21 cellular contexts compared by ENCODE assay signal in genomic region chr14:34501004-34501580, GRCh38. TPM values are rescaled to one million over a fixed set of nuclear protein-coding genes. Genes with fewer than 3 reads are reported as not detected.
A peak's percentile ranks its signal among the peaks of the same experiment; 100 is the strongest.
DNase-seq lines count a peak whose midpoint lies in the region; ATAC-seq, FAIRE-seq and TF ChIP-seq lines count a peak whose summit lies in the region.
"Had no signal": no experiment of that assay in that cellular context is flagged by ENCODE, and none has a peak within 500 bp of the region (broad histone marks: within the 10 kb centered on the region; RNA-seq: fewer than 3 reads in every experiment).

No MANE protein-coding gene starts in this region.

- no peak for TF ChIP-seq POLR2A in HepG2 (IDR thresholded peaks at IDR 0.05; ENCODE audit: insufficient read depth in 1 of 2, low read depth in 2 of 2, low read length in 2 of 2)
- no peak for TF ChIP-seq POLR2A in right lobe of liver (IDR thresholded peaks at IDR 0.05)

- TF ChIP-seq EP300 in HepG2 (IDR thresholded peaks at IDR 0.05; ENCODE audit: low read depth in 2 of 2, low read length in 2 of 2) (no peak), HepG2 (CRISPR knock-in tag; IDR thresholded peaks at IDR 0.05; ENCODE audit: borderline replicate concordance) (no peak)

- H4K20me1 ChIP-seq in HepG2 (ENCODE audit: insufficient read depth, low read length): no peaks in the 10 kb centered on the region

- H3K27me3 ChIP-seq in HepG2 (ENCODE audit: control insufficient read depth in 1 of 2, insufficient read depth in 2 of 2, low read length in 2 of 2) (no peaks in the 10 kb centered on the region), right lobe of liver (no peaks in the 10 kb centered on the region)
- H3K27me3 ChIP-seq: SJSA1 had no signal

- no peak for ATAC-seq in HepG2
- no peak for ATAC-seq in right lobe of liver
- ATAC-seq in GM19467 (IDR thresholded peaks at IDR 0.05; ENCODE audit: unreplicated experiment): no peak
- no peak for ATAC-seq in HG03108 (IDR thresholded peaks at IDR 0.05; ENCODE audit: unreplicated experiment)
- ATAC-seq: A549 had no signal

- H3K9me3 ChIP-seq in HepG2 (ENCODE audit: low read length): no peaks in the 10 kb centered on the region
- no peaks in the 10 kb centered on the region for H3K9me3 ChIP-seq in right lobe of liver
- H3K9me3 ChIP-seq: A549, SJSA1 had no signal

- in situ Hi-C loops in HepG2 (cut with HindIII; ENCODE audit: extremely low pct_ligation_motif_present, low pct_unique_long_range_greater_than_20kb): no loop called here

- BruUV-seq in HepG2 (replicated peaks; lab: Mats Ljungman, UMichigan): no TSS peak

- CTCF ChIA-PET in HepG2 (lab: Yijun Ruan, JAX; ENCODE audit: low intra/inter-chr PET ratio, low total read pairs): interaction anchor here (5.3 kb wide), 1 partner anchor 169 kb away, joined by 149 read pairs; no protein-coding TSS in a partner anchor

- H3K79me2 ChIP-seq in HepG2 (ENCODE audit: insufficient read depth, low read length): no peaks in the 10 kb centered on the region

- no peak for FAIRE-seq in HepG2 (lab: Jason Lieb, UNC)
- FAIRE-seq: A549, GM12891, H1 had no signal

- H3K9ac ChIP-seq in HepG2 (ENCODE audit: insufficient read depth, low read depth, low read length): no peak overlapping the region

- no peak overlapping the region for H3K4me3 ChIP-seq in HepG2 (replicated peaks in 1 of 3; ENCODE audit: insufficient read depth in 1 of 3, low read depth in 2 of 3, low read length in 3 of 3)
- H3K4me3 ChIP-seq in right lobe of liver: no peak overlapping the region
- H3K4me3 ChIP-seq: A549, SJSA1 had no signal

- no peak overlapping the region for H3K27ac ChIP-seq in HepG2 (ENCODE audit: extremely low read length, insufficient read depth, low read length)
- no peak overlapping the region for H3K27ac ChIP-seq in right lobe of liver
- H3K27ac ChIP-seq: SJSA1 had no signal

- POLR2A ChIA-PET in HepG2 (lab: Yijun Ruan, JAX): no interaction called here

- peaks cover 53% of the 10 kb centered on the region for H3K4me1 ChIP-seq in HepG2 (ENCODE audit: insufficient read depth, low read length)
- H3K4me1 ChIP-seq in right lobe of liver: peaks cover 0 to 27% (median 0%) of the 10 kb centered on the region in 4 donors

- H2AFZ ChIP-seq in HepG2 (ENCODE audit: low read length): no peak overlapping the region

- intact Hi-C loops in HepG2 (cut with micrococcal nuclease; ENCODE audit: unreplicated experiment) (no loop called here), right lobe of liver (cut with DNase I) (no loop called here)

- no peak for TF ChIP-seq RAD21 in HepG2 (CRISPR knock-in tag; IDR thresholded peaks at IDR 0.05)

- no peak for DNase-seq in HepG2 (ENCODE audit: low spot score)
- no peak for DNase-seq in right lobe of liver
- peak; percentile 70 for DNase-seq in astrocyte of the hippocampus (ENCODE audit: low read depth, low spot score)
- peak; percentile 39 for DNase-seq in mesenteric fat pad (ENCODE audit: low spot score)
- DNase-seq in cerebellar cortex (ENCODE audit: low spot score): no peak
- no peak for DNase-seq in COLO668 (lab: John Stamatoyannopoulos, UW; ENCODE audit: unreplicated experiment)
- DNase-seq: C1 segment of cervical spinal cord; DND-41; GF-D8; HFFc6; NCI-H1417; NCI-H187 treated with DMSO at 0.1 percent for 48 hours; NCI-H446 treated with DMSO at 0.1 percent for 48 hours; NK-92 treated with Interleukin-12 subunit alpha and Interleukin-12 subunit beta, amount 100 ng/mL, for 24 hours; OCI-M1 had no signal

- no peak for TF ChIP-seq CTCF in HepG2 (CRISPR knock-in tag; IDR thresholded peaks at IDR 0.05)
- no peak for TF ChIP-seq CTCF in right lobe of liver (IDR thresholded peaks at IDR 0.05)

- WGBS in HepG2 (ENCODE audit: low lambda C conversion rate): 80% methylated on average over 5 of the region's 5 CpGs
- WGBS in right lobe of liver (ENCODE audit: insufficient coverage, low coverage, low lambda C conversion rate, missing lambda C conversion rate): 94% methylated on average over 4 of the region's 5 CpGs

- H3K36me3 ChIP-seq in HepG2 (replicated peaks in 1 of 2; ENCODE audit: control insufficient read depth in 1 of 2, insufficient read depth in 2 of 2, low read length in 2 of 2) (no peaks in the 10 kb centered on the region), right lobe of liver (no peaks in the 10 kb centered on the region)
- H3K36me3 ChIP-seq: SJSA1 had no signal

- H3K4me2 ChIP-seq in HepG2 (ENCODE audit: low read depth, low read length): no peak overlapping the region

TF ChIP-seq in HepG2, 621 proteins besides CTCF, POLR2A, EP300 and RAD21 (continues in another document):
- TF ChIP-seq ZNF747 (CRISPR knock-in tag; IDR thresholded peaks at IDR 0.05; ENCODE audit: borderline replicate concordance): 0 out of 2 replicates have a peak, but pooled peaks have one; percentile 3
- no peak for TF ChIP-seq GATAD1 (CRISPR knock-in tag; IDR thresholded peaks at IDR 0.05)
- TF ChIP-seq FOXA3 (CRISPR knock-in tag; IDR thresholded peaks at IDR 0.05): no peak
- no peak for TF ChIP-seq ZNF672 (CRISPR knock-in tag; IDR thresholded peaks at IDR 0.05)
- TF ChIP-seq TMF1 (CRISPR knock-in tag; IDR thresholded peaks at IDR 0.05; ENCODE audit: low read depth): no peak
- no peak for TF ChIP-seq KLF9 (CRISPR knock-in tag; IDR thresholded peaks at IDR 0.05; ENCODE audit: low read depth)
- no peak for TF ChIP-seq ZNF329 (CRISPR knock-in tag; IDR thresholded peaks at IDR 0.05; ENCODE audit: low read depth)
- no peak for TF ChIP-seq ZNF724P (CRISPR knock-in tag; IDR thresholded peaks at IDR 0.05; ENCODE audit: borderline replicate concordance)
- peak; percentile 87 for TF ChIP-seq ZNF512 (CRISPR knock-in tag; IDR thresholded peaks at IDR 0.05)

RNA-seq across cellular contexts. Expression of gene EAPP, which starts 38.4 kb away (rescaled TPM):
- 110 and 163 TPM in 2 replicates for total RNA-seq in HepG2 (2016; rRNA removed; fragmentation: Illumina TruSeq; extraction: Trizol)
- total RNA-seq in HepG2 (2016; cell fraction: cytosol; rRNA removed; fragmentation: Illumina TruSeq; extraction: Trizol; ENCODE audit: low read depth): 16.4 and 17.4 TPM in 2 replicates
- total RNA-seq in HepG2 (2016; cell fraction: insoluble cytoplasmic fraction; rRNA removed; fragmentation: Illumina TruSeq; extraction: Trizol): 111 and 170 TPM in 2 replicates
- total RNA-seq in HepG2 (2016; cell fraction: membrane; rRNA removed; fragmentation: Illumina TruSeq; extraction: Trizol): 31.8 and 35.9 TPM in 2 replicates
- 50.7 and 59.2 TPM in 2 replicates for total RNA-seq in HepG2 (2016; cell fraction: nucleus; rRNA removed; fragmentation: Illumina TruSeq; extraction: Trizol)
- 57.8 and 68.7 TPM in 2 replicates for polyA plus RNA-seq in HepG2 (2011; rRNA removed)
- 33.0 and 55.6 TPM in 2 replicates for polyA plus RNA-seq in HepG2 (2011; cell fraction: cytosol; rRNA removed)
- polyA plus RNA-seq in HepG2 (2011; cell fraction: nucleus; rRNA removed): 13.9 and 18.7 TPM in 2 replicates
- 52.5 and 74.2 TPM in 2 replicates for polyA plus RNA-seq in HepG2 (2012)
- polyA plus RNA-seq in HepG2 (2016; cell fraction: cytosol; fragmentation: Illumina TruSeq; extraction: Trizol; ENCODE audit: low read depth): 13.9 and 14.8 TPM in 2 replicates
- 142 and 152 TPM in 2 replicates for polyA plus RNA-seq in HepG2 (2016; cell fraction: insoluble cytoplasmic fraction; fragmentation: Illumina TruSeq; extraction: Trizol; ENCODE audit: low read depth)
- 22.0 and 26.2 TPM in 2 replicates for polyA plus RNA-seq in HepG2 (2016; cell fraction: membrane; fragmentation: Illumina TruSeq; extraction: Trizol; ENCODE audit: low read depth)
- 50.5 and 52.0 TPM in 2 replicates for polyA plus RNA-seq in HepG2 (2016; cell fraction: nucleus; fragmentation: Illumina TruSeq; extraction: Trizol; ENCODE audit: insufficient read depth, low read depth)
- polyA minus RNA-seq in HepG2 (2011; rRNA and poly(A)+ RNA removed; ENCODE audit: low replicate concordance): 11.0 and 20.1 TPM in 2 replicates
- polyA minus RNA-seq in HepG2 (2011; cell fraction: cytosol; rRNA and poly(A)+ RNA removed): 37.9 and 41.4 TPM in 2 replicates
- polyA minus RNA-seq in HepG2 (2011; cell fraction: nucleus; rRNA and poly(A)+ RNA removed): 48.5 and 48.9 TPM in 2 replicates
- total RNA-seq in right lobe of liver: 10 to 100 TPM; 15.1 to 20.4 (median 18.2) TPM
- 22.1 TPM for total RNA-seq in mesenteric fat pad

RNA-seq across cellular contexts. Expression of gene SPTSSA, which starts 39.1 kb away (rescaled TPM):
- total RNA-seq in HepG2 (2016; rRNA removed; fragmentation: Illumina TruSeq; extraction: Trizol): 19.1 and 26.6 TPM in 2 replicates
- total RNA-seq in HepG2 (2016; cell fraction: cytosol; rRNA removed; fragmentation: Illumina TruSeq; extraction: Trizol; ENCODE audit: low read depth): 6.3 and 6.7 TPM in 2 replicates
- total RNA-seq in HepG2 (2016; cell fraction: insoluble cytoplasmic fraction; rRNA removed; fragmentation: Illumina TruSeq; extraction: Trizol): 21.4 and 27.7 TPM in 2 replicates
- 21.8 and 22.7 TPM in 2 replicates for total RNA-seq in HepG2 (2016; cell fraction: membrane; rRNA removed; fragmentation: Illumina TruSeq; extraction: Trizol)
- total RNA-seq in HepG2 (2016; cell fraction: nucleus; rRNA removed; fragmentation: Illumina TruSeq; extraction: Trizol): 17.5 and 18.0 TPM in 2 replicates
- 71.7 and 86.1 TPM in 2 replicates for polyA plus RNA-seq in HepG2 (2011; rRNA removed)
- polyA plus RNA-seq in HepG2 (2011; cell fraction: cytosol; rRNA removed): 77.8 and 91.0 TPM in 2 replicates
- 27.9 and 29.6 TPM in 2 replicates for polyA plus RNA-seq in HepG2 (2011; cell fraction: nucleus; rRNA removed)
- 81.4 and 85.6 TPM in 2 replicates for polyA plus RNA-seq in HepG2 (2012)
- polyA plus RNA-seq in HepG2 (2016; cell fraction: cytosol; fragmentation: Illumina TruSeq; extraction: Trizol; ENCODE audit: low read depth): 19.6 and 23.2 TPM in 2 replicates
- 98.4 and 103 TPM in 2 replicates for polyA plus RNA-seq in HepG2 (2016; cell fraction: insoluble cytoplasmic fraction; fragmentation: Illumina TruSeq; extraction: Trizol; ENCODE audit: low read depth)
- 54.7 and 54.8 TPM in 2 replicates for polyA plus RNA-seq in HepG2 (2016; cell fraction: membrane; fragmentation: Illumina TruSeq; extraction: Trizol; ENCODE audit: low read depth)
- polyA plus RNA-seq in HepG2 (2016; cell fraction: nucleus; fragmentation: Illumina TruSeq; extraction: Trizol; ENCODE audit: insufficient read depth, low read depth): 83.9 and 93.7 TPM in 2 replicates
- polyA minus RNA-seq in HepG2 (2011; rRNA and poly(A)+ RNA removed; ENCODE audit: low replicate concordance): 56.5 and 79.5 TPM in 2 replicates
- 35.3 and 39.6 TPM in 2 replicates for polyA minus RNA-seq in HepG2 (2011; cell fraction: cytosol; rRNA and poly(A)+ RNA removed)
- polyA minus RNA-seq in HepG2 (2011; cell fraction: nucleus; rRNA and poly(A)+ RNA removed): 15.4 and 17.6 TPM in 2 replicates
- 10 to 100 TPM; 10.6 to 32.0 (median 18.4) TPM for total RNA-seq in right lobe of liver
- 18.5 TPM for total RNA-seq in mesenteric fat pad

Comparison
In these comparisons a context has a peak if more than half of its experiments do, and no peak if none do; other contexts are left out.
1. DNase-seq: peak in astrocyte of the hippocampus (single experiment) and mesenteric fat pad (single experiment); none in HepG2 (single experiment), right lobe of liver (0 of 3), cerebellar cortex (single experiment) and COLO668 (single experiment).